In the genomic region with DNA sequence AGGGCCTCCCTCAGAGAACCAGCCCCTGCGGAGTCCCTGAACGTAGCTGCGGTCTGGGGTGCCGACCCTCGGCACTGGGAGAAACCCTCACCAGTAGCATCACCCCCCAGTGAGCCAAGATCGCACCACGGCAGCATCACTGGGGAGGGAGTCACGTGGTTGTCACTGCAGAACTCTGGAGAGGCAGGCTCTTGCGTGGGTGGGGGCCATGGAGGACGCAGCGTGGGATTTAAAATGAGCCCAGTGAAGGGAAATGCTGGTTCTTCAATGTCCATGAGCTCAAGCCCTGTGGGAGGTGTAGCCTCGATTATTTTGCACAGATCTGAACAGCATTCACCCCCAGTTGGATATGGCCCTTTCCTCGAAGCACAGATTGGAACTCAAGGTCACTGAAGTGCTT, we compare ENCODE assay signal across 9 cellular contexts. TPM values are rescaled to one million over a fixed set of nuclear protein-coding genes. Genes with fewer than 3 reads are reported as not detected.
"Had no signal": no experiment of that assay in that cellular context is flagged by ENCODE, and none has a peak within 500 bp of the region (broad histone marks: within the 10 kb centered on the region; RNA-seq: fewer than 3 reads in every experiment).

No MANE protein-coding gene starts in this region.

- H3K36me3 ChIP-seq: HAP-1 had no signal

- FAIRE-seq: HTR-8/SVneo had no signal

- H3K4me3 Mint-ChIP-seq: IgD-negative memory B cell had no signal

- H2AFZ ChIP-seq: GM23248 had no signal

- H3K4me1 ChIP-seq: HAP-1 had no signal

- H3K36me3 Mint-ChIP-seq: IgD-negative memory B cell had no signal

- H3K27ac ChIP-seq: GM23248 had no signal

- H3K9me3 ChIP-seq: HAP-1 had no signal

- H3K4me3 ChIP-seq: GM23248, HAP-1 had no signal

- ATAC-seq: HCT116 had no signal

- H3K27ac Mint-ChIP-seq: IgD-negative memory B cell had no signal

- DNase-seq: GM23248, GOT3, H7, KG1 had no signal

- H3K9ac ChIP-seq: GM23248 had no signal

RNA-seq across cellular contexts. Expression of a gene that starts 3.9 kb away (rescaled TPM):
- total RNA-seq: HT-29 had no signal
